Comparison of ENCODE assay signal across 17 cellular contexts in genomic region chr14:92801917-92802316, GRCh38. TPM values are rescaled to one million over a fixed set of nuclear protein-coding genes. Genes with fewer than 3 reads are reported as not detected.
DNase-seq lines count a peak whose midpoint lies in the region; ATAC-seq, FAIRE-seq and TF ChIP-seq lines count a peak whose summit lies in the region.
"Had no signal": no experiment of that assay in that cellular context is flagged by ENCODE, and none has a peak within 500 bp of the region (broad histone marks: within the 10 kb centered on the region; RNA-seq: fewer than 3 reads in every experiment).

No MANE protein-coding gene starts in this region.

- no peaks in the 10 kb centered on the region for H3K9me3 ChIP-seq in A549
- H3K9me3 ChIP-seq in CD8-positive, alpha-beta memory T cell (ENCODE audit: low read length), result no peaks in the 10 kb centered on the region
- no peaks in the 10 kb centered on the region for H3K9me3 ChIP-seq in astrocyte (ENCODE audit: insufficient read depth, low read depth, low read length)
- H3K9me3 ChIP-seq: adrenal gland had no signal

- TF ChIP-seq EP300 in A549 (IDR thresholded peaks at IDR 0.05), result no peak

- ATAC-seq in A549 (no peak), HG02884 (IDR thresholded peaks at IDR 0.05; ENCODE audit: unreplicated experiment) (no peak), HG02763 (IDR thresholded peaks at IDR 0.05; ENCODE audit: unreplicated experiment) (no peak)
- no peak for ATAC-seq in naive thymus-derived CD8-positive, alpha-beta T cell
- ATAC-seq: esophagus mucosa, left colon had no signal

- FAIRE-seq in A549 (lab: Jason Lieb, UNC) (no peak), astrocyte (lab: Jason Lieb, UNC) (no peak)

- H3K4me1 ChIP-seq in A549 (0 out of 3 replicates have a peak, but pooled peaks cover 3% of the 10 kb centered on the region), astrocyte (ENCODE audit: insufficient read depth, low read length) (no peaks in the 10 kb centered on the region)
- H3K4me1 ChIP-seq in CD8-positive, alpha-beta memory T cell (ENCODE audit: insufficient read depth, low read length), result peaks cover 27% of the 10 kb centered on the region

- no peak for DNase-seq in A549 (ENCODE audit: low read depth in 1 of 2, low spot score in 1 of 2)
- DNase-seq in CD8-positive, alpha-beta memory T cell, result no peak
- DNase-seq in astrocyte (ENCODE audit: low read depth), result no peak
- DNase-seq in naive thymus-derived CD8-positive, alpha-beta T cell, result no peak
- DNase-seq in AG08395 (ENCODE audit: low spot score), result no peak
- DNase-seq: activated CD4-positive, alpha-beta memory T cell treated with anti-CD3 and anti-CD28 coated beads for 36 hours; adrenal gland; AML-193; left colon; midbrain; NCI-H1092; NCI-H2029; NCI-H446 treated with DMSO at 0.1 percent for 48 hours; retina had no signal

- H3K27ac ChIP-seq in A549 (no peak overlapping the region), astrocyte (ENCODE audit: low read depth, low read length) (no peak overlapping the region)
- H3K27ac ChIP-seq in CD8-positive, alpha-beta memory T cell (ENCODE audit: low read depth, low read length), result no peak overlapping the region
- H3K27ac ChIP-seq: adrenal gland had no signal

- H3K27me3 ChIP-seq in CD8-positive, alpha-beta memory T cell (ENCODE audit: insufficient read depth, low read length, poor library complexity, severe bottlenecking), result no peaks in the 10 kb centered on the region
- no peaks in the 10 kb centered on the region for H3K27me3 ChIP-seq in astrocyte (ENCODE audit: insufficient read depth, low read length)
- H3K27me3 ChIP-seq: adrenal gland had no signal

- peaks cover 60 to 80% (median 75%) of the 10 kb centered on the region in 3 donors for H3K4me1 Mint-ChIP-seq in CD8-positive, alpha-beta memory T cell
- peaks cover 14% of the 10 kb centered on the region for H3K4me1 Mint-ChIP-seq in astrocyte (ENCODE audit: low read depth, unreplicated experiment)
- H3K4me1 Mint-ChIP-seq in naive thymus-derived CD8-positive, alpha-beta T cell, result peaks cover 23 to 67% (median 64%) of the 10 kb centered on the region in 4 donors

- peaks cover 89% of the 10 kb centered on the region for H3K79me2 ChIP-seq in astrocyte (ENCODE audit: insufficient read depth, low read length)

- no peaks in the 10 kb centered on the region for H3K27me3 Mint-ChIP-seq in CD8-positive, alpha-beta memory T cell
- no peaks in the 10 kb centered on the region for H3K27me3 Mint-ChIP-seq in astrocyte (ENCODE audit: low read depth, unreplicated experiment)
- no peaks in the 10 kb centered on the region for H3K27me3 Mint-ChIP-seq in naive thymus-derived CD8-positive, alpha-beta T cell
- H3K27me3 Mint-ChIP-seq: activated CD4-positive, alpha-beta memory T cell treated with anti-CD3 and anti-CD28 coated beads for 36 hours had no signal

- H3K4me2 ChIP-seq in A549 (no peak overlapping the region), astrocyte (ENCODE audit: low read length) (peak overlapping the region; percentile 48)

- peaks cover 20% of the 10 kb centered on the region for H3K36me3 ChIP-seq in CD8-positive, alpha-beta memory T cell (ENCODE audit: insufficient read depth, low read length)
- peaks cover 19% of the 10 kb centered on the region for H3K36me3 ChIP-seq in astrocyte (ENCODE audit: insufficient read depth, low read length)

- TF ChIP-seq POLR2A in A549 (IDR thresholded peaks at IDR 0.05; ENCODE audit: low read length), result no peak

- H3K9ac ChIP-seq in astrocyte (ENCODE audit: low read length), result no peak overlapping the region

- H3K4me3 Mint-ChIP-seq in CD8-positive, alpha-beta memory T cell, result peak overlapping the region in 6 of 7 donors; percentile 29 to 60 (median 52)
- H3K4me3 Mint-ChIP-seq in astrocyte (ENCODE audit: unreplicated experiment), result no peak overlapping the region
- peak overlapping the region in 9 of 10 donors; percentile 50 to 77 (median 64) for H3K4me3 Mint-ChIP-seq in naive thymus-derived CD8-positive, alpha-beta T cell

- H4K20me1 ChIP-seq in astrocyte (ENCODE audit: insufficient read depth, low read length), result peaks cover 60% of the 10 kb centered on the region

- peaks cover 9 to 74% (median 10%) of the 10 kb centered on the region in 3 donors for H3K36me3 Mint-ChIP-seq in CD8-positive, alpha-beta memory T cell
- H3K36me3 Mint-ChIP-seq in astrocyte (ENCODE audit: low read depth, unreplicated experiment), result peaks cover 10% of the 10 kb centered on the region
- H3K36me3 Mint-ChIP-seq in naive thymus-derived CD8-positive, alpha-beta T cell, result peaks cover 0 to 84% (median 26%) of the 10 kb centered on the region in 3 donors

- TF ChIP-seq RAD21 in A549 (conservative IDR thresholded peaks at IDR 0.05 in 1 of 2, IDR thresholded peaks at IDR 0.05 in 1 of 2), result no peak

- H3K27ac Mint-ChIP-seq in CD8-positive, alpha-beta memory T cell, result peak overlapping the region in 2 of 8 donors; percentile 24 to 43
- no peak overlapping the region for H3K27ac Mint-ChIP-seq in astrocyte (ENCODE audit: unreplicated experiment)
- peak overlapping the region in 2 of 10 donors; percentile 20 to 38 for H3K27ac Mint-ChIP-seq in naive thymus-derived CD8-positive, alpha-beta T cell

- TF ChIP-seq CTCF in A549 (IDR thresholded peaks at IDR 0.05) (no peak), astrocyte (IDR thresholded peaks at IDR 0.05; ENCODE audit: insufficient read depth, low read depth, low read length) (no peak)

- H3K4me3 ChIP-seq in A549 (no peak overlapping the region), astrocyte (ENCODE audit: insufficient read depth, low read depth, low read length) (no peak overlapping the region)
- H3K4me3 ChIP-seq in CD8-positive, alpha-beta memory T cell (ENCODE audit: low read length), result no peak overlapping the region
- H3K4me3 ChIP-seq: adrenal gland had no signal

- CTCF ChIA-PET in A549 (lab: Yijun Ruan, JAX), result interaction anchor here (0.8 kb wide), 1 partner anchor 22 kb away, joined by 3 read pairs; no protein-coding TSS in a partner anchor
- CTCF ChIA-PET in CD8-positive, alpha-beta memory T cell (lab: Charles Lee), result no interaction called here

- H2AFZ ChIP-seq in astrocyte (ENCODE audit: low read depth, low read length), result no peak overlapping the region

- no peaks in the 10 kb centered on the region for H3K9me3 Mint-ChIP-seq in CD8-positive, alpha-beta memory T cell
- no peaks in the 10 kb centered on the region for H3K9me3 Mint-ChIP-seq in astrocyte (ENCODE audit: unreplicated experiment)
- no peaks in the 10 kb centered on the region for H3K9me3 Mint-ChIP-seq in naive thymus-derived CD8-positive, alpha-beta T cell
- H3K9me3 Mint-ChIP-seq: activated CD4-positive, alpha-beta memory T cell treated with anti-CD3 and anti-CD28 coated beads for 36 hours had no signal

- POLR2A ChIA-PET in A549 (lab: Yijun Ruan, JAX), result no interaction called here
- POLR2A ChIA-PET in CD8-positive, alpha-beta memory T cell (lab: Charles Lee), result no interaction called here
- POLR2A ChIA-PET in naive thymus-derived CD8-positive, alpha-beta T cell (lab: Charles Lee), result no interaction called here

TF ChIP-seq in A549, 52 proteins besides CTCF, POLR2A, EP300 and RAD21:
- TF ChIP-seq MAFK (IDR thresholded peaks at IDR 0.05; ENCODE audit: partially characterized antibody) (peak; percentile 62), EHMT2 (IDR thresholded peaks at IDR 0.05; ENCODE audit: low read depth) (no peak)

RNA-seq across cellular contexts. Expression of gene GOLGA5, which starts 7.8 kb away (rescaled TPM):
- polyA plus RNA-seq in A549 (2011; rRNA removed) (49.5 and 53.8 TPM in 2 replicates), A549 (2017; fragmentation: RNase III; extraction: RNeasy Plus Mini Kit Qiagen cat#74134 plus additional on column Dnase treatment) (27.4 to 34.0 TPM (median 31.9 TPM) in 3 replicates)
- polyA plus RNA-seq in A549 (2012; cell fraction: cytosol; rRNA removed), result 13.0 and 13.1 TPM in 2 replicates
- 4.0 and 4.8 TPM in 2 replicates for polyA plus RNA-seq in A549 (2012; cell fraction: nucleus; rRNA removed)
- 12.2 and 14.2 TPM in 2 replicates for polyA minus RNA-seq in A549 (2011; rRNA and poly(A)+ RNA removed)
- 10 to 100 TPM; 17.4 to 19.8 TPM for total RNA-seq in CD8-positive, alpha-beta memory T cell
- polyA plus RNA-seq in CD8-positive, alpha-beta memory T cell, result 25.6 TPM
- 43.1 and 49.4 TPM in 2 replicates for total RNA-seq in astrocyte
- total RNA-seq in naive thymus-derived CD8-positive, alpha-beta T cell, result 10 to 100 TPM; 20.6 to 22.4 TPM
- polyA plus RNA-seq in naive thymus-derived CD8-positive, alpha-beta T cell, result 10 to 100 TPM; 14.0 to 20.7 (median 15.9) TPM

RNA-seq across cellular contexts. Expression of gene LGMN, which starts 53.5 kb away (rescaled TPM):
- polyA plus RNA-seq in A549 (2011; rRNA removed) (106 and 136 TPM in 2 replicates), A549 (2017; fragmentation: RNase III; extraction: RNeasy Plus Mini Kit Qiagen cat#74134 plus additional on column Dnase treatment) (59.6 to 70.4 TPM (median 66.2 TPM) in 3 replicates)
- polyA plus RNA-seq in A549 (2012; cell fraction: cytosol; rRNA removed), result 65.2 and 65.4 TPM in 2 replicates
- 140 TPM in 2 replicates for polyA plus RNA-seq in A549 (2012; cell fraction: nucleus; rRNA removed)
- 65.5 and 79.0 TPM in 2 replicates for polyA minus RNA-seq in A549 (2011; rRNA and poly(A)+ RNA removed)
- total RNA-seq in CD8-positive, alpha-beta memory T cell, result 1 to 10 TPM; 6.0 to 7.0 TPM
- 7.0 TPM for polyA plus RNA-seq in CD8-positive, alpha-beta memory T cell
- 232 and 278 TPM in 2 replicates for total RNA-seq in astrocyte
- 10 to 100 TPM; 17.7 to 19.6 TPM for total RNA-seq in naive thymus-derived CD8-positive, alpha-beta T cell
- 10 to 100 TPM; 18.8 to 38.3 (median 27.4) TPM for polyA plus RNA-seq in naive thymus-derived CD8-positive, alpha-beta T cell

Comparison
In these comparisons a context has a peak if more than half of its experiments do, and no peak if none do; other contexts are left out.
1. RNA of gene LGMN, which starts 53.5 kb away (total RNA-seq): 232 to 278 TPM in astrocyte; 17.7 to 19.6 TPM in naive thymus-derived CD8-positive, alpha-beta T cell and 6.0 to 7.0 TPM in CD8-positive, alpha-beta memory T cell; every median in the first group is over 10 times any median in the second.